ENCODE assay signal across 10 cellular contexts in the genomic region with DNA sequence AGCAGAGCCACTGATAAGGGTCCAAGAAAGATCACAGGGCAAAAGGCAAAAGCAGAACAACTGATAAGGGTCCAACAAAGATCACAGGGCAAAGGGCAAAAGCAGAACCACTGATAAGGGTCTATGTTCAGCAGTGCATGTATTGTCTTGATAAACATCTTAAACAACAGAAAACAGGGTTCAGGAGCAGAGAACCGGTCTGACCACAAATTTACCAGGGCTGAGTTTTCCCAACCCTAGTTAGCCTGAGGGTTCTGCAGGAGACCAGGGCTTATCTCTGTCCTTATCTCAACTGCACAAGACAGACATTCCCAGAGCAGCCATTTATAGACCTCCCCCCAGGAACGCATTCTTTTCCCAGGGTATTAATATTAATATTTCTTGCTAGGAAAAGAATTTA. TPM values are rescaled to one million over a fixed set of nuclear protein-coding genes. Genes with fewer than 3 reads are reported as not detected.
"Had no signal": no experiment of that assay in that cellular context is flagged by ENCODE, and none has a peak within 500 bp of the region (broad histone marks: within the 10 kb centered on the region; RNA-seq: fewer than 3 reads in every experiment).

No MANE protein-coding gene starts in this region.

RNA-seq across cellular contexts. Expression of a gene that starts 13.6 kb away (rescaled TPM):
- total RNA-seq: subcutaneous adipose tissue, temporal lobe, thyroid gland, tibial nerve, transverse colon, uterus, vagina had no signal
- polyA plus RNA-seq: stomach, thymus, urinary bladder had no signal

RNA-seq across cellular contexts. Expression of a gene that starts 20.3 kb away (rescaled TPM):
- total RNA-seq: subcutaneous adipose tissue, temporal lobe, thyroid gland, tibial nerve, transverse colon, uterus had no signal
- polyA plus RNA-seq: stomach, thymus, urinary bladder had no signal
